In genomic region chr5:60457256-60457655, GRCh38 we compare ENCODE assay signal across 32 cellular contexts.
"Had no signal": no experiment of that assay in that cellular context is flagged by ENCODE, and none has a peak within 500 bp of the region (broad histone marks: within the 10 kb centered on the region; RNA-seq: fewer than 3 reads in every experiment).

No MANE protein-coding gene starts in this region.

- H3K27me3 Mint-ChIP-seq: activated CD4-positive, alpha-beta memory T cell treated with anti-CD3 and anti-CD28 coated beads for 36 hours; activated CD4-positive, alpha-beta T cell treated with anti-CD3 and anti-CD28 coated beads for 36 hours; activated CD4-positive, alpha-beta T cell treated with anti-CD3 and anti-CD28 coated beads, Interleukin-2, amount 10 ng/mL, durations not matched to agents 24 days and 14 days; activated CD8-positive, alpha-beta memory T cell treated with anti-CD3 and anti-CD28 coated beads, Interleukin-2, amount 10 ng/mL, durations not matched to agents 7 days and 5 days; activated naive CD4-positive, alpha-beta T cell treated with anti-CD3 and anti-CD28 coated beads, Interleukin-2, amount 50 U/mL, for 24 hours; activated naive CD8-positive, alpha-beta T cell treated with anti-CD3 and anti-CD28 coated beads for 36 hours; activated naive CD8-positive, alpha-beta T cell treated with anti-CD3 and anti-CD28 coated beads, Interleukin-2, amount 50 U/mL, for 24 hours; effector memory CD8-positive, alpha-beta T cell had no signal

- DNase-seq: activated CD4-positive, alpha-beta memory T cell treated with anti-CD3 and anti-CD28 coated beads for 36 hours; activated CD4-positive, alpha-beta T cell treated with anti-CD3 and anti-CD28 coated beads for 36 hours; activated CD4-positive, alpha-beta T cell treated with anti-CD3 and anti-CD28 coated beads, Interleukin-2, amount 10 ng/mL, durations not matched to agents 24 days and 14 days; activated CD4-positive, CD25-positive, alpha-beta regulatory T cell; activated CD4-positive, CD25-positive, alpha-beta regulatory T cell treated with anti-CD3 and anti-CD28 coated beads, Interleukin-2, amount 50 U/mL, for 72 hours; activated CD8-positive, alpha-beta memory T cell treated with anti-CD3 and anti-CD28 coated beads, Interleukin-2, amount 10 ng/mL, durations not matched to agents 7 days and 5 days; activated CD8-positive, alpha-beta memory T cell treated with anti-CD3 and anti-CD28 coated beads, Interleukin-2, amount 50 U/mL, for 4 hours; activated CD8-positive, alpha-beta T cell treated with anti-CD3 and anti-CD28 coated beads, Interleukin-2, amount 10 ng/mL, durations not matched to agents 7 days and 5 days; activated effector memory CD4-positive, alpha-beta T cell treated with anti-CD3 and anti-CD28 coated beads, Interleukin-2, amount 50 U/mL, for 16 hours; activated naive CD4-positive, alpha-beta T cell treated with anti-CD3 and anti-CD28 coated beads for 36 hours; activated naive CD8-positive, alpha-beta T cell treated with anti-CD3 and anti-CD28 coated beads for 36 hours; activated naive CD8-positive, alpha-beta T cell treated with anti-CD3 and anti-CD28 coated beads, Interleukin-2, amount 50 U/mL, for 24 hours; activated T-cell treated with anti-CD3 and anti-CD28 coated beads, Interleukin-2, amount 50 U/mL, for 1 hour; activated T-cell treated with anti-CD3 and anti-CD28 coated beads, Interleukin-2, amount 50 U/mL, for 48 hours; adrenal gland; amygdala; aorta; body of pancreas; caudate nucleus; cortex of kidney; dermis blood vessel endothelial cell; effector CD4-positive, alpha-beta T cell; effector memory CD8-positive, alpha-beta T cell; foreskin keratinocyte; gastrocnemius medialis; glutamatergic neuron; heart left ventricle; T-helper 2 cell had no signal

- ATAC-seq: activated CD4-positive, alpha-beta T cell treated with anti-CD3 and anti-CD28 coated beads for 36 hours; activated CD8-positive, alpha-beta memory T cell treated with anti-CD3 and anti-CD28 coated beads, Interleukin-2, amount 10 ng/mL, durations not matched to agents 7 days and 5 days; activated CD8-positive, alpha-beta T cell treated with anti-CD3 and anti-CD28 coated beads, Interleukin-2, amount 10 ng/mL, durations not matched to agents 7 days and 5 days; activated naive CD8-positive, alpha-beta T cell treated with anti-CD3 and anti-CD28 coated beads, Interleukin-2, amount 50 U/mL, for 24 hours; body of pancreas; effector memory CD8-positive, alpha-beta T cell; esophagus mucosa; foreskin keratinocyte; gastrocnemius medialis had no signal

- H3K4me1 Mint-ChIP-seq: activated CD4-positive, alpha-beta T cell treated with anti-CD3 and anti-CD28 coated beads for 36 hours; activated CD4-positive, alpha-beta T cell treated with anti-CD3 and anti-CD28 coated beads, Interleukin-2, amount 10 ng/mL, durations not matched to agents 24 days and 14 days; activated CD8-positive, alpha-beta memory T cell treated with anti-CD3 and anti-CD28 coated beads, Interleukin-2, amount 10 ng/mL, durations not matched to agents 7 days and 5 days; activated naive CD4-positive, alpha-beta T cell treated with anti-CD3 and anti-CD28 coated beads, Interleukin-2, amount 50 U/mL, for 24 hours; activated naive CD8-positive, alpha-beta T cell treated with anti-CD3 and anti-CD28 coated beads for 36 hours; activated naive CD8-positive, alpha-beta T cell treated with anti-CD3 and anti-CD28 coated beads, Interleukin-2, amount 50 U/mL, for 24 hours had no signal

- H3K4me3 Mint-ChIP-seq: activated CD4-positive, alpha-beta memory T cell treated with anti-CD3 and anti-CD28 coated beads for 36 hours; activated CD4-positive, alpha-beta T cell treated with anti-CD3 and anti-CD28 coated beads for 36 hours; activated CD4-positive, alpha-beta T cell treated with anti-CD3 and anti-CD28 coated beads, Interleukin-2, amount 10 ng/mL, durations not matched to agents 24 days and 14 days; activated CD8-positive, alpha-beta memory T cell treated with anti-CD3 and anti-CD28 coated beads, Interleukin-2, amount 10 ng/mL, durations not matched to agents 7 days and 5 days; activated CD8-positive, alpha-beta T cell treated with anti-CD3 and anti-CD28 coated beads, Interleukin-2, amount 10 ng/mL, durations not matched to agents 7 days and 5 days; activated naive CD4-positive, alpha-beta T cell treated with anti-CD3 and anti-CD28 coated beads for 36 hours; activated naive CD4-positive, alpha-beta T cell treated with anti-CD3 and anti-CD28 coated beads, Interleukin-2, amount 50 U/mL, for 24 hours; activated naive CD8-positive, alpha-beta T cell treated with anti-CD3 and anti-CD28 coated beads for 36 hours; activated naive CD8-positive, alpha-beta T cell treated with anti-CD3 and anti-CD28 coated beads, Interleukin-2, amount 50 U/mL, for 24 hours; activated T-helper 1 cell treated with anti-CD3 and anti-CD28 coated beads, Interleukin-12 subunit alpha, Interleukin-12 subunit beta, Interleukin-2, Interleukin-4 antibody, amounts not matched to agents 30 ng/mL and 10 ng/mL and 1 ng/mL, durations not matched to agents 14 hours and 24 hours and 36 hours; effector memory CD8-positive, alpha-beta T cell had no signal

- H3K36me3 Mint-ChIP-seq: activated CD4-positive, alpha-beta memory T cell treated with anti-CD3 and anti-CD28 coated beads for 36 hours; activated CD8-positive, alpha-beta memory T cell treated with anti-CD3 and anti-CD28 coated beads, Interleukin-2, amount 10 ng/mL, durations not matched to agents 7 days and 5 days; activated naive CD4-positive, alpha-beta T cell treated with anti-CD3 and anti-CD28 coated beads, Interleukin-2, amount 50 U/mL, for 24 hours; activated naive CD8-positive, alpha-beta T cell treated with anti-CD3 and anti-CD28 coated beads for 36 hours had no signal

- H3K27ac Mint-ChIP-seq: activated CD4-positive, alpha-beta memory T cell treated with anti-CD3 and anti-CD28 coated beads for 36 hours; activated CD4-positive, alpha-beta T cell treated with anti-CD3 and anti-CD28 coated beads for 36 hours; activated CD4-positive, alpha-beta T cell treated with anti-CD3 and anti-CD28 coated beads, Interleukin-2, amount 10 ng/mL, durations not matched to agents 24 days and 14 days; activated CD8-positive, alpha-beta memory T cell treated with anti-CD3 and anti-CD28 coated beads, Interleukin-2, amount 10 ng/mL, durations not matched to agents 7 days and 5 days; activated CD8-positive, alpha-beta T cell treated with anti-CD3 and anti-CD28 coated beads, Interleukin-2, amount 10 ng/mL, durations not matched to agents 7 days and 5 days; activated naive CD4-positive, alpha-beta T cell treated with anti-CD3 and anti-CD28 coated beads for 36 hours; activated naive CD4-positive, alpha-beta T cell treated with anti-CD3 and anti-CD28 coated beads, Interleukin-2, amount 50 U/mL, for 24 hours; activated naive CD8-positive, alpha-beta T cell treated with anti-CD3 and anti-CD28 coated beads for 36 hours; activated naive CD8-positive, alpha-beta T cell treated with anti-CD3 and anti-CD28 coated beads, Interleukin-2, amount 50 U/mL, for 24 hours; activated T-helper 1 cell treated with anti-CD3 and anti-CD28 coated beads, Interleukin-12 subunit alpha, Interleukin-12 subunit beta, Interleukin-2, Interleukin-4 antibody, amounts not matched to agents 30 ng/mL and 10 ng/mL and 1 ng/mL, durations not matched to agents 14 hours and 24 hours and 36 hours; activated T-helper 2 cell treated with anti-CD3 and anti-CD28 coated beads, Interferon-gamma antibody, Interleukin-2, Interleukin-4, amounts not matched to agents 10 μg/mL and 5 μg/mL and 100 μg/mL, durations not matched to agents 14 hours and 24 hours and 36 hours; effector memory CD8-positive, alpha-beta T cell had no signal

- H3K9me3 Mint-ChIP-seq: activated CD4-positive, alpha-beta T cell treated with anti-CD3 and anti-CD28 coated beads, Interleukin-2, amount 10 ng/mL, durations not matched to agents 24 days and 14 days; activated naive CD4-positive, alpha-beta T cell treated with anti-CD3 and anti-CD28 coated beads, Interleukin-2, amount 50 U/mL, for 24 hours; activated naive CD8-positive, alpha-beta T cell treated with anti-CD3 and anti-CD28 coated beads for 36 hours; activated T-helper 1 cell treated with anti-CD3 and anti-CD28 coated beads, Interleukin-12 subunit alpha, Interleukin-12 subunit beta, Interleukin-2, Interleukin-4 antibody, amounts not matched to agents 30 ng/mL and 10 ng/mL and 1 ng/mL, durations not matched to agents 14 hours and 24 hours and 36 hours; activated T-helper 2 cell treated with anti-CD3 and anti-CD28 coated beads, Interferon-gamma antibody, Interleukin-2, Interleukin-4, amounts not matched to agents 10 μg/mL and 5 μg/mL and 100 μg/mL, durations not matched to agents 14 hours and 24 hours and 36 hours had no signal
